ENCODE assay signal across 8 cellular contexts in the genomic region with DNA sequence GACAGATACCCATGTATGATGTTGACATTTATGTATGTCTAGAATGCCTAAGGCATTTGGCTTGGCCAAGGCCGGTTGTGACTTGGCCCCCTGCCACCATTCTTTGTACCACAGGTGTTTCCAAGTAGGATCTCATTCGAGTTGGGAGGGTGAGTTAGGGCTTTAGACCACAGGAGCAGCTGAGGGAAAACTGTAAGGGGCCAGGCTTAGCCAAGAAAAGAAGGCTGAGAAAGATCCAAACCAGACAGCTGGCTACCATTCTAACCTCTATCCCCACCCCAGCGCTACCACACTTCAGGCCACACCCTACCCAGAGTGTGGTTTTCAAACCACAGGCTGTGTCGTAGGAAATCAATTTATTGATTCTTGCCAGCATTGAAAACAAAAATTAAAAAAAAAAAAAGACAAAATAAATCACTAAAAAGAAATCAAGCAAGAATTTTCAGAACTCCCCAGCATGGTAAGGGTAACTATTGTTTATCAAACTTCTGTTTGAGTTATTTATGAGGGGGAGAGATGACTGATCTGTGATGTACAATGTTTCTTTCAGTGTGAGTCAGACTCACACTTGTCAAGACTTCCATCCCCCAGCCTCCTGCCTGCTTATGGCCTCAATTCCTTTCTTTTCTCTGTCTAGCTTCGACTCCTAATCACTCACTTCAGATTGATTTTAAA. TPM values are rescaled to one million over a fixed set of nuclear protein-coding genes. Genes with fewer than 3 reads are reported as not detected.
DNase-seq lines count a peak whose midpoint lies in the region; ATAC-seq and TF ChIP-seq lines count a peak whose summit lies in the region.

No MANE protein-coding gene starts in this region.

- H3K36me3 ChIP-seq in ACC112 (ENCODE audit: insufficient read depth, low read length) (no peaks in the 10 kb centered on the region), right atrium auricular region (no peaks in the 10 kb centered on the region)

- no peaks in the 10 kb centered on the region for H3K27me3 Mint-ChIP-seq in activated naive CD8-positive, alpha-beta T cell treated with anti-CD3 and anti-CD28 coated beads, Interleukin-2, amount 50 U/mL, for 24 hours
- no peaks in the 10 kb centered on the region for H3K27me3 Mint-ChIP-seq in osteocyte (ENCODE audit: unreplicated experiment)

- no peaks in the 10 kb centered on the region for H3K9me3 Mint-ChIP-seq in activated naive CD8-positive, alpha-beta T cell treated with anti-CD3 and anti-CD28 coated beads, Interleukin-2, amount 50 U/mL, for 24 hours
- H3K9me3 Mint-ChIP-seq in osteocyte (ENCODE audit: unreplicated experiment): peaks cover 10% of the 10 kb centered on the region

- DNase-seq in NOMO-1 (lab: John Stamatoyannopoulos, UW; ENCODE audit: unreplicated experiment in 2 of 2): peak; percentile 45 to 61
- peak; percentile 49 for DNase-seq in activated naive CD8-positive, alpha-beta T cell treated with anti-CD3 and anti-CD28 coated beads, Interleukin-2, amount 50 U/mL, for 24 hours
- no peak for DNase-seq in osteocyte (ENCODE audit: extremely low spot score, unreplicated experiment)
- no peak for DNase-seq in right atrium auricular region (ENCODE audit: low spot score)
- DNase-seq in CD1c-positive myeloid dendritic cell (ENCODE audit: extremely low spot score): no peak

- H3K36me3 Mint-ChIP-seq in activated naive CD8-positive, alpha-beta T cell treated with anti-CD3 and anti-CD28 coated beads, Interleukin-2, amount 50 U/mL, for 24 hours (ENCODE audit: low read depth): peaks cover 2% of the 10 kb centered on the region
- H3K36me3 Mint-ChIP-seq in osteocyte (ENCODE audit: unreplicated experiment): no peaks in the 10 kb centered on the region

- peak overlapping the region; percentile 68 for H3K4me3 Mint-ChIP-seq in activated naive CD8-positive, alpha-beta T cell treated with anti-CD3 and anti-CD28 coated beads, Interleukin-2, amount 50 U/mL, for 24 hours
- H3K4me3 Mint-ChIP-seq in osteocyte (ENCODE audit: unreplicated experiment): no peak overlapping the region

- TF ChIP-seq CTCF in osteocyte (IDR thresholded peaks at IDR 0.05) (no peak), right atrium auricular region (IDR thresholded peaks at IDR 0.05) (no peak)

- peak overlapping the region; percentile 58 for H3K27ac ChIP-seq in ACC112 (ENCODE audit: low read depth, low read length)
- H3K27ac ChIP-seq in right atrium auricular region: no peak overlapping the region

- H3K9me3 ChIP-seq in right atrium auricular region: no peaks in the 10 kb centered on the region

- H3K27me3 ChIP-seq in ACC112 (ENCODE audit: insufficient read depth, low read length): no peaks in the 10 kb centered on the region
- no peaks in the 10 kb centered on the region for H3K27me3 ChIP-seq in right atrium auricular region

- H3K4me3 ChIP-seq in ACC112 (ENCODE audit: low read depth, low read length): no peak overlapping the region
- H3K4me3 ChIP-seq in right atrium auricular region: no peak overlapping the region

- ATAC-seq in GM18868 (IDR thresholded peaks at IDR 0.05; ENCODE audit: unreplicated experiment): peak; percentile 70
- ATAC-seq in HG03095 (IDR thresholded peaks at IDR 0.05; ENCODE audit: unreplicated experiment): peak; percentile 63
- ATAC-seq in activated naive CD8-positive, alpha-beta T cell treated with anti-CD3 and anti-CD28 coated beads, Interleukin-2, amount 50 U/mL, for 24 hours: peak; percentile 79

- H3K4me1 ChIP-seq in ACC112 (ENCODE audit: control insufficient read depth, insufficient read depth, low read length, unreplicated experiment): peaks cover 30% of the 10 kb centered on the region
- no peaks in the 10 kb centered on the region for H3K4me1 ChIP-seq in right atrium auricular region

- H3K79me2 ChIP-seq in ACC112 (ENCODE audit: control insufficient read depth, insufficient read depth, low read length, unreplicated experiment): no peaks in the 10 kb centered on the region

- peaks cover 86% of the 10 kb centered on the region for H3K4me1 Mint-ChIP-seq in activated naive CD8-positive, alpha-beta T cell treated with anti-CD3 and anti-CD28 coated beads, Interleukin-2, amount 50 U/mL, for 24 hours
- peaks cover 32% of the 10 kb centered on the region for H3K4me1 Mint-ChIP-seq in osteocyte (ENCODE audit: unreplicated experiment)

- H2AFZ ChIP-seq in ACC112 (ENCODE audit: low read length, unreplicated experiment): peak overlapping the region; percentile 68

- peak overlapping the region; percentile 98 for H3K27ac Mint-ChIP-seq in activated naive CD8-positive, alpha-beta T cell treated with anti-CD3 and anti-CD28 coated beads, Interleukin-2, amount 50 U/mL, for 24 hours
- peak overlapping the region; percentile 66 for H3K27ac Mint-ChIP-seq in osteocyte (ENCODE audit: unreplicated experiment)

RNA-seq across cellular contexts. Expression of a gene that starts 9.9 kb away (rescaled TPM):
- 2,830 and 2,924 TPM in 2 replicates for total RNA-seq in osteocyte
- total RNA-seq in right atrium auricular region: 1,000 to 10,000 TPM; 1,780 to 2,397 TPM

RNA-seq across cellular contexts. Expression of a gene that starts 59.7 kb away (rescaled TPM):
- total RNA-seq in osteocyte (not detected in 2 replicates), right atrium auricular region (not detected)

Comparison
In these comparisons a context has a peak if more than half of its experiments do, and no peak if none do; other contexts are left out.
1. DNase-seq: peak in NOMO-1 (2 of 2) and activated naive CD8-positive, alpha-beta T cell treated with anti-CD3 and anti-CD28 coated beads, Interleukin-2, amount 50 U/mL, for 24 hours (single experiment); none in osteocyte (single experiment), right atrium auricular region (single experiment) and CD1c-positive myeloid dendritic cell (single experiment).
2. Peak in every context shown above with its lines, with median percentiles within 50 percentile points of each other: ATAC-seq.